In the genomic region with DNA sequence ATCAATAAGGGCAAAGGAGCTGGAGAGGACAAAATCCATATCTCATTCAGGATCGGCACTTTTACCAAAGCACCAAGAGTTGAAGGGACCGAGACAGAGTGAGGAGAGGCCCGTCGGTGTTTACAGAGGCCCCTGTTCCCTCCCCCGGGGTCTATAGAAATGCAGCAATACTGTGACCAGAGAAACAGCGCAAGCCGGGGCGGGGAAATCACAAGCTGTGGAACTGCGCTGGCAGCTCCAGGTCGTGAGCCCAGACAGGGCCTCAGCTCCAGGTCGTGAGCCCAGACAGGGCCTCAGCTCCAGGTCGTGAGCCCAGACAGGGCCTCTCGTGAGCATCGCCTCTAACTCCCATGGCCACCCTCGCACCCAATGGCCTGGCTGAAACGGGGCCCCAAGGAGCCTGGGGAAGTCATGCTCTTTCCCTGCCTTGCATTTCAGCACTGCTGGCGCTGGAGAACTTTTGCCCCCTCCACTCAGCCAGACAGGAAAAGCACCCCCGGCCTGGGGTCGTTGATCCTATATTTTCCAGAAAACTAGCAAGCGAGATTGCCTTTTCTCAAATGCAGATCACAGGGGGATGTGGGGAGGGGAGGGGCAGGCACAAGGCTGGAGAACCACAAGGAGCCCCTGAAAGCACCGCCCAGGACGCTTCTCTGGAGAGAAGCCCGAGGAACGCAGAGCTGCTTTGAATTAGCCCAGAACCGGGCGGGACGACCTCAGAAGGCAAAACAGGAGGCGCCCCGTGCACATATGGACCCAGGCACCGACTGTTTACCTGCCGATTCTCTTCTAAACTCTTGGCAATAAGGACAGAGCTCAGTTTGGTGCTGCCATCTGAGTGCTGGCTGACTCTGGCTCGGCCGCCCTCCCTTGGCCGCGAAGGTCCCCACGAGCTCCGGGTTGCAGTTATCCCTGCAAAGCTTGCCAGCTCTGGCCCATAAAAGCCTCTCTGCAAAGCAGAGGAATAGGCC, we compare ENCODE assay signal across 1 cellular context.
TF ChIP-seq lines count a peak whose summit lies in the region.

No MANE protein-coding gene starts in this region.

TF ChIP-seq in GM23338, 12 proteins besides CTCF, POLR2A, EP300 and RAD21 (continued from another document):
- TF ChIP-seq, protein P1, sequence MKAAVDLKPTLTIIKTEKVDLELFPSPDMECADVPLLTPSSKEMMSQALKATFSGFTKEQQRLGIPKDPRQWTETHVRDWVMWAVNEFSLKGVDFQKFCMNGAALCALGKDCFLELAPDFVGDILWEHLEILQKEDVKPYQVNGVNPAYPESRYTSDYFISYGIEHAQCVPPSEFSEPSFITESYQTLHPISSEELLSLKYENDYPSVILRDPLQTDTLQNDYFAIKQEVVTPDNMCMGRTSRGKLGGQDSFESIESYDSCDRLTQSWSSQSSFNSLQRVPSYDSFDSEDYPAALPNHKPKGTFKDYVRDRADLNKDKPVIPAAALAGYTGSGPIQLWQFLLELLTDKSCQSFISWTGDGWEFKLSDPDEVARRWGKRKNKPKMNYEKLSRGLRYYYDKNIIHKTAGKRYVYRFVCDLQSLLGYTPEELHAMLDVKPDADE (IDR thresholded peaks at IDR 0.05) = no peak
- no peak for TF ChIP-seq JUNB (IDR thresholded peaks at IDR 0.05; ENCODE audit: unreplicated experiment)
- TF ChIP-seq, protein P2, sequence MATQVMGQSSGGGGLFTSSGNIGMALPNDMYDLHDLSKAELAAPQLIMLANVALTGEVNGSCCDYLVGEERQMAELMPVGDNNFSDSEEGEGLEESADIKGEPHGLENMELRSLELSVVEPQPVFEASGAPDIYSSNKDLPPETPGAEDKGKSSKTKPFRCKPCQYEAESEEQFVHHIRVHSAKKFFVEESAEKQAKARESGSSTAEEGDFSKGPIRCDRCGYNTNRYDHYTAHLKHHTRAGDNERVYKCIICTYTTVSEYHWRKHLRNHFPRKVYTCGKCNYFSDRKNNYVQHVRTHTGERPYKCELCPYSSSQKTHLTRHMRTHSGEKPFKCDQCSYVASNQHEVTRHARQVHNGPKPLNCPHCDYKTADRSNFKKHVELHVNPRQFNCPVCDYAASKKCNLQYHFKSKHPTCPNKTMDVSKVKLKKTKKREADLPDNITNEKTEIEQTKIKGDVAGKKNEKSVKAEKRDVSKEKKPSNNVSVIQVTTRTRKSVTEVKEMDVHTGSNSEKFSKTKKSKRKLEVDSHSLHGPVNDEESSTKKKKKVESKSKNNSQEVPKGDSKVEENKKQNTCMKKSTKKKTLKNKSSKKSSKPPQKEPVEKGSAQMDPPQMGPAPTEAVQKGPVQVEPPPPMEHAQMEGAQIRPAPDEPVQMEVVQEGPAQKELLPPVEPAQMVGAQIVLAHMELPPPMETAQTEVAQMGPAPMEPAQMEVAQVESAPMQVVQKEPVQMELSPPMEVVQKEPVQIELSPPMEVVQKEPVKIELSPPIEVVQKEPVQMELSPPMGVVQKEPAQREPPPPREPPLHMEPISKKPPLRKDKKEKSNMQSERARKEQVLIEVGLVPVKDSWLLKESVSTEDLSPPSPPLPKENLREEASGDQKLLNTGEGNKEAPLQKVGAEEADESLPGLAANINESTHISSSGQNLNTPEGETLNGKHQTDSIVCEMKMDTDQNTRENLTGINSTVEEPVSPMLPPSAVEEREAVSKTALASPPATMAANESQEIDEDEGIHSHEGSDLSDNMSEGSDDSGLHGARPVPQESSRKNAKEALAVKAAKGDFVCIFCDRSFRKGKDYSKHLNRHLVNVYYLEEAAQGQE (IDR thresholded peaks at IDR 0.05; ENCODE audit: unreplicated experiment) = no peak
